13 cellular contexts compared by ENCODE assay signal in genomic region chr3:134874737-134875413, GRCh38.
A peak's percentile ranks its signal among the peaks of the same experiment; 100 is the strongest.
DNase-seq lines count a peak whose midpoint lies in the region; ATAC-seq and TF ChIP-seq lines count a peak whose summit lies in the region.
"Had no signal": no experiment of that assay in that cellular context is flagged by ENCODE, and none has a peak within 500 bp of the region (broad histone marks: within the 10 kb centered on the region; RNA-seq: fewer than 3 reads in every experiment).

No MANE protein-coding gene starts in this region.

- no peak for TF ChIP-seq CTCF in hepatocyte (IDR thresholded peaks at IDR 0.05; ENCODE audit: poor library complexity)

- H3K27me3 ChIP-seq in hepatocyte: no peaks in the 10 kb centered on the region
- H3K27me3 ChIP-seq: neural progenitor cell had no signal

- no peak overlapping the region for H2AFZ ChIP-seq in hepatocyte
- H2AFZ ChIP-seq: neural progenitor cell had no signal

- no peaks in the 10 kb centered on the region for H3K36me3 ChIP-seq in hepatocyte (replicated peaks; ENCODE audit: insufficient read depth, low read depth)
- H3K36me3 ChIP-seq: neural progenitor cell had no signal

- DNase-seq in DMS79 (lab: John Stamatoyannopoulos, UW) (peak; percentile 76), NCI-H774 (lab: John Stamatoyannopoulos, UW) (peak; percentile 42), hepatocyte (ENCODE audit: low spot score) (peak; percentile 24), SKM-1 (lab: John Stamatoyannopoulos, UW; ENCODE audit: unreplicated experiment) (no peak), CD1c-positive myeloid dendritic cell (ENCODE audit: extremely low spot score) (no peak)
- no peak for DNase-seq in activated CD8-positive, alpha-beta memory T cell treated with anti-CD3 and anti-CD28 coated beads for 24 hours
- DNase-seq: NCI-H226 had no signal

- ATAC-seq in GM19395 (IDR thresholded peaks at IDR 0.05; ENCODE audit: unreplicated experiment): peak; percentile 53
- no peak for ATAC-seq in GM18907 (IDR thresholded peaks at IDR 0.05; ENCODE audit: unreplicated experiment)
- ATAC-seq: activated naive CD4-positive, alpha-beta T cell treated with anti-CD3 and anti-CD28 coated beads, Interleukin-2, amount 50 U/mL, for 72 hours; esophagus mucosa had no signal

- no peaks in the 10 kb centered on the region for H4K20me1 ChIP-seq in hepatocyte (ENCODE audit: insufficient read depth, poor library complexity, severe bottlenecking)

- no peaks in the 10 kb centered on the region for H3K9me3 ChIP-seq in hepatocyte (ENCODE audit: low read depth)

- no peaks in the 10 kb centered on the region for H3K79me2 ChIP-seq in hepatocyte

- no peak overlapping the region for H3K4me3 ChIP-seq in hepatocyte
- H3K4me3 ChIP-seq: neural progenitor cell had no signal

- no peak overlapping the region for H3K27ac ChIP-seq in hepatocyte
- H3K27ac ChIP-seq: neural progenitor cell, RWPE1 had no signal

- H3K4me2 ChIP-seq in hepatocyte: no peak overlapping the region
- H3K4me2 ChIP-seq: neural progenitor cell had no signal

- H3K9me2 ChIP-seq in hepatocyte (replicated peaks; ENCODE audit: insufficient read depth): no peaks in the 10 kb centered on the region

- no peaks in the 10 kb centered on the region for H3K4me1 ChIP-seq in hepatocyte (ENCODE audit: insufficient read depth)
- H3K4me1 ChIP-seq: neural progenitor cell had no signal

- WGBS in hepatocyte (ENCODE audit: low lambda C conversion rate, missing lambda C conversion rate): 73% methylated on average over 10 of the region's 10 CpGs

Comparison
In these comparisons a context has a peak if more than half of its experiments do, and no peak if none do; other contexts are left out.
1. DNase-seq: peak in DMS79 (single experiment), NCI-H774 (single experiment) and hepatocyte (single experiment); none in activated CD8-positive, alpha-beta memory T cell treated with anti-CD3 and anti-CD28 coated beads for 24 hours (single experiment), SKM-1 (single experiment) and CD1c-positive myeloid dendritic cell (single experiment).